ENCODE assay signal across 9 cellular contexts in genomic region chr12:94186461-94187237, GRCh38. TPM values are rescaled to one million over a fixed set of nuclear protein-coding genes. Genes with fewer than 3 reads are reported as not detected.
DNase-seq lines count a peak whose midpoint lies in the region; ATAC-seq and TF ChIP-seq lines count a peak whose summit lies in the region.
"Had no signal": no experiment of that assay in that cellular context is flagged by ENCODE, and none has a peak within 500 bp of the region (broad histone marks: within the 10 kb centered on the region; RNA-seq: fewer than 3 reads in every experiment).

No MANE protein-coding gene starts in this region.

- H3K23ac ChIP-seq in mesenchymal stem cell (ENCODE audit: low read length in 2 of 2): no peak overlapping the region

- peaks cover 3% of the 10 kb centered on the region for H3K4me1 ChIP-seq in mesenchymal stem cell (ENCODE audit: control insufficient read depth, insufficient read depth, low read depth, low read length)

- H4K8ac ChIP-seq in mesenchymal stem cell (ENCODE audit: low read length): no peak overlapping the region

- H3K9me3 ChIP-seq in mesenchymal stem cell (ENCODE audit: control insufficient read depth, low read length): no peaks in the 10 kb centered on the region
- H3K9me3 ChIP-seq: BLaER1 had no signal

- H3K4me1 Mint-ChIP-seq in activated naive CD4-positive, alpha-beta T cell treated with anti-CD3 and anti-CD28 coated beads, Interleukin-2, amount 10 ng/mL, durations not matched to agents 7 days and 5 days: peaks cover 5% of the 10 kb centered on the region
- H3K4me1 Mint-ChIP-seq in activated naive CD4-positive, alpha-beta T cell treated with anti-CD3 and anti-CD28 coated beads for 36 hours (ENCODE audit: low read depth): no peaks in the 10 kb centered on the region

- intact Hi-C loops in activated naive CD4-positive, alpha-beta T cell treated with anti-CD3 and anti-CD28 coated beads for 36 hours (cut with micrococcal nuclease): no loop called here
- intact Hi-C loops in dorsolateral prefrontal cortex (cut with DNase I): loop anchor here (1.0 to 2.0 kb wide), 2 partner anchors 37 to 38 kb away; partner anchors contain the start of gene PLXNC1 (in 1 of the 2)

- no peak for DNase-seq in activated naive CD4-positive, alpha-beta T cell treated with anti-CD3 and anti-CD28 coated beads, Interleukin-2, amount 10 ng/mL, durations not matched to agents 7 days and 5 days
- DNase-seq in activated naive CD4-positive, alpha-beta T cell treated with anti-CD3 and anti-CD28 coated beads for 36 hours: no peak
- DNase-seq in dorsolateral prefrontal cortex (peak; percentile 72 to 94 (median 86)), mesenchymal stem cell (peak; percentile 24), ureter (ENCODE audit: low spot score) (peak; percentile 55)
- no peak for DNase-seq in activated CD4-positive, CD25-positive, alpha-beta regulatory T cell treated with anti-CD3 and anti-CD28 coated beads, Interleukin-2, amount 50 U/mL, for 72 hours
- no peak for DNase-seq in activated CD4-positive, alpha-beta T cell treated with anti-CD3 and anti-CD28 coated beads, Interleukin-2, amount 50 U/mL, for 4 hours

- H3K4me3 ChIP-seq in dorsolateral prefrontal cortex (peak overlapping the region; percentile 34 to 76 (median 58)), mesenchymal stem cell (ENCODE audit: insufficient read depth in 1 of 2, low read depth in 1 of 2, low read length in 2 of 2) (peak overlapping the region in 1 of 2 experiments; percentile 62)
- H3K4me3 ChIP-seq: BLaER1 had no signal

- H3K4ac ChIP-seq in mesenchymal stem cell (ENCODE audit: low read depth in 1 of 2, low read length in 2 of 2): no peak overlapping the region

- no peaks in the 10 kb centered on the region for H3K27me3 ChIP-seq in dorsolateral prefrontal cortex
- peaks cover 7 to 12% of the 10 kb centered on the region in 2 experiments for H3K27me3 ChIP-seq in mesenchymal stem cell (ENCODE audit: control insufficient read depth in 1 of 2, insufficient read depth in 1 of 2, low read length in 2 of 2)
- H3K27me3 ChIP-seq: BLaER1 had no signal

- peaks cover 2% of the 10 kb centered on the region for H3K9me3 Mint-ChIP-seq in activated naive CD4-positive, alpha-beta T cell treated with anti-CD3 and anti-CD28 coated beads, Interleukin-2, amount 10 ng/mL, durations not matched to agents 7 days and 5 days
- H3K9me3 Mint-ChIP-seq in activated naive CD4-positive, alpha-beta T cell treated with anti-CD3 and anti-CD28 coated beads for 36 hours: no peaks in the 10 kb centered on the region

- H3K14ac ChIP-seq in mesenchymal stem cell (ENCODE audit: low read length in 2 of 2): no peak overlapping the region

- no peak overlapping the region for H3K18ac ChIP-seq in mesenchymal stem cell (ENCODE audit: low read depth in 1 of 2, low read length in 2 of 2)

- no peaks in the 10 kb centered on the region for H3K79me1 ChIP-seq in mesenchymal stem cell (replicated peaks; ENCODE audit: low read length, poor library complexity, severe bottlenecking)

- H2BK15ac ChIP-seq in mesenchymal stem cell (ENCODE audit: low read depth, poor library complexity, severe bottlenecking): no peak overlapping the region

- H3K27ac ChIP-seq in dorsolateral prefrontal cortex: peak overlapping the region in 57 of 59 donors; percentile 17 to 93 (median 80)
- H3K27ac ChIP-seq in mesenchymal stem cell (ENCODE audit: low read length, poor library complexity, severe bottlenecking): no peak overlapping the region
- H3K27ac ChIP-seq: BLaER1 had no signal

- WGBS in mesenchymal stem cell: 70% methylated on average over 37 of the region's 37 CpGs

- peaks cover 34% of the 10 kb centered on the region for H3K36me3 Mint-ChIP-seq in activated naive CD4-positive, alpha-beta T cell treated with anti-CD3 and anti-CD28 coated beads, Interleukin-2, amount 10 ng/mL, durations not matched to agents 7 days and 5 days
- H3K36me3 Mint-ChIP-seq in activated naive CD4-positive, alpha-beta T cell treated with anti-CD3 and anti-CD28 coated beads for 36 hours (ENCODE audit: low read depth): peaks cover 5% of the 10 kb centered on the region

- H3K27ac Mint-ChIP-seq in activated naive CD4-positive, alpha-beta T cell treated with anti-CD3 and anti-CD28 coated beads, Interleukin-2, amount 10 ng/mL, durations not matched to agents 7 days and 5 days: peak overlapping the region; percentile 37
- H3K27ac Mint-ChIP-seq in activated naive CD4-positive, alpha-beta T cell treated with anti-CD3 and anti-CD28 coated beads for 36 hours: no peak overlapping the region

- no peak for TF ChIP-seq CTCF in dorsolateral prefrontal cortex (IDR thresholded peaks at IDR 0.05 in 54 of 56, conservative IDR thresholded peaks at IDR 0.05 in 2 of 56; ENCODE audit: low read depth in 1 of 56, partially characterized antibody in 56 of 56)

- H2BK12ac ChIP-seq in mesenchymal stem cell (ENCODE audit: low read length in 2 of 2): no peak overlapping the region

- H4K91ac ChIP-seq in mesenchymal stem cell (ENCODE audit: low read length): no peak overlapping the region

- no peaks in the 10 kb centered on the region for H3K36me3 ChIP-seq in mesenchymal stem cell (ENCODE audit: control insufficient read depth in 1 of 2, insufficient read depth in 2 of 2, low read depth in 1 of 2, low read length in 2 of 2)
- H3K36me3 ChIP-seq: BLaER1 had no signal

- H2AFZ ChIP-seq in mesenchymal stem cell (ENCODE audit: low read depth, low read length): no peak overlapping the region

- no peak overlapping the region for H2BK5ac ChIP-seq in mesenchymal stem cell (ENCODE audit: low read depth, low read length, poor library complexity, severe bottlenecking)

- H3K9ac ChIP-seq in mesenchymal stem cell (ENCODE audit: low read length): peak overlapping the region; percentile 56
- H3K9ac ChIP-seq: BLaER1 had no signal

- H3K4me3 Mint-ChIP-seq in activated naive CD4-positive, alpha-beta T cell treated with anti-CD3 and anti-CD28 coated beads, Interleukin-2, amount 10 ng/mL, durations not matched to agents 7 days and 5 days: no peak overlapping the region
- H3K4me3 Mint-ChIP-seq in activated naive CD4-positive, alpha-beta T cell treated with anti-CD3 and anti-CD28 coated beads for 36 hours: no peak overlapping the region

- no peaks in the 10 kb centered on the region for H3K27me3 Mint-ChIP-seq in activated naive CD4-positive, alpha-beta T cell treated with anti-CD3 and anti-CD28 coated beads, Interleukin-2, amount 10 ng/mL, durations not matched to agents 7 days and 5 days
- no peaks in the 10 kb centered on the region for H3K27me3 Mint-ChIP-seq in activated naive CD4-positive, alpha-beta T cell treated with anti-CD3 and anti-CD28 coated beads for 36 hours (ENCODE audit: low read depth)

- H2BK120ac ChIP-seq in mesenchymal stem cell (ENCODE audit: low read depth, low read length): no peak overlapping the region

- no peak overlapping the region for H2AK5ac ChIP-seq in mesenchymal stem cell (ENCODE audit: low read length, severe bottlenecking)

- ATAC-seq in HG02588 (IDR thresholded peaks at IDR 0.05; ENCODE audit: unreplicated experiment): no peak

- CTCF ChIA-PET in activated naive CD4-positive, alpha-beta T cell treated with anti-CD3 and anti-CD28 coated beads, Interleukin-2, amount 10 ng/mL, durations not matched to agents 7 days and 5 days (lab: Charles Lee): no interaction called here
- CTCF ChIA-PET in activated naive CD4-positive, alpha-beta T cell treated with anti-CD3 and anti-CD28 coated beads for 36 hours (lab: Charles Lee): interaction anchor here (0.9 kb wide), 1 partner anchor 21 kb away, joined by 3 read pairs; no protein-coding TSS in a partner anchor

- peak overlapping the region; percentile 54 for H3K4me2 ChIP-seq in mesenchymal stem cell (ENCODE audit: low read length, poor library complexity, severe bottlenecking)

RNA-seq across cellular contexts. Expression of gene PLXNC1, which starts 38.3 kb away (rescaled TPM):
- total RNA-seq in activated naive CD4-positive, alpha-beta T cell treated with anti-CD3 and anti-CD28 coated beads for 36 hours: 1 to 10 TPM; 3.6 to 4.0 TPM
- total RNA-seq in dorsolateral prefrontal cortex (10 to 100 TPM in 119 of 120 experiments, 1 to 10 TPM in 1; 9.4 to 45.3 (median 27.4) TPM), ureter (10.3 TPM)
- polyA plus RNA-seq in mesenchymal stem cell (2013, experiment 1 of 2): 2.2 TPM
- 2.3 TPM for polyA plus RNA-seq in mesenchymal stem cell (2013, experiment 2 of 2)

Comparison
In these comparisons a context has a peak if more than half of its experiments do, and no peak if none do; other contexts are left out.
1. DNase-seq: peak in dorsolateral prefrontal cortex (10 of 10), mesenchymal stem cell (single experiment) and ureter (single experiment); none in activated naive CD4-positive, alpha-beta T cell treated with anti-CD3 and anti-CD28 coated beads, Interleukin-2, amount 10 ng/mL, durations not matched to agents 7 days and 5 days (single experiment), activated naive CD4-positive, alpha-beta T cell treated with anti-CD3 and anti-CD28 coated beads for 36 hours (single experiment), activated CD4-positive, CD25-positive, alpha-beta regulatory T cell treated with anti-CD3 and anti-CD28 coated beads, Interleukin-2, amount 50 U/mL, for 72 hours (single experiment) and activated CD4-positive, alpha-beta T cell treated with anti-CD3 and anti-CD28 coated beads, Interleukin-2, amount 50 U/mL, for 4 hours (0 of 2).